In the genomic region with DNA sequence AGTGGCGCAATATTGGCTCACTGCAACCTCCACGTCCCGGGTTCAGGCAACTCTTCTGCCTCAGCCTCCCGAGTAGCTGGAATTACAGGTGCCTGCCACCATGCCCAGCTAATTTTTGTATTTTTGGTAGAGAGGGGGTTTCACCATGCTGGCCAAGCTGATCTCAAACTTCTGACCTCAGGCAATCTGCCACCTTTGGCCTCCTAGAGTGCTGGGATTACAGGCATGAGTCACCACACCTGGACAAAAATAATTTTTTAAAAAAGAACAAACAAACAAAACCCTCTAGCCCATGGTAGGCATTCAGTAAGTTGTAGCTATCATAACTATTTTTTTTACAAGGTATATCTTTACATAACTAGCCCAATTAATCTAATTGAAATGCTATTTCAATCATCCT, we compare ENCODE assay signal across 28 cellular contexts.
"Had no signal": no experiment of that assay in that cellular context is flagged by ENCODE, and none has a peak within 500 bp of the region (broad histone marks: within the 10 kb centered on the region; RNA-seq: fewer than 3 reads in every experiment).

No MANE protein-coding gene starts in this region.

- H3K9me3 Mint-ChIP-seq: naive thymus-derived CD8-positive, alpha-beta T cell; natural killer cell treated with Interleukin-12 subunit alpha and Interleukin-12 subunit beta and Interleukin-15 and Interleukin-18, amount 100 ng/mL, for 72 hours; nephron progenitor cell; neural crest cell; stimulated activated effector memory CD8-positive, alpha-beta T cell treated with anti-CD3 and anti-CD28 coated beads, Interleukin-12 subunit alpha, Interleukin-12 subunit beta, amount 100 ng/mL, for 72 hours; stimulated activated naive B cell treated with anti-CD40 and anti-IgM and Interleukin-4, amounts not matched to agents 10 μg/mL and 1 μg/mL and 100 μg/mL, for 72 hours; stimulated activated naive CD8-positive, alpha-beta T cell treated with anti-CD3 and anti-CD28 coated beads, Interleukin-15, Interleukin-2, amounts not matched to agents 100 ng/mL and 50 ng/mL, for 24 hours; type B pancreatic cell had no signal

- H3K9me3 ChIP-seq: ovary, psoas muscle, right lobe of liver, sigmoid colon, stomach, thoracic aorta, thyroid gland, tibial nerve, upper lobe of right lung, uterus had no signal

- H3K4me3 Mint-ChIP-seq: naive thymus-derived CD8-positive, alpha-beta T cell; natural killer cell treated with Interleukin-12 subunit alpha and Interleukin-12 subunit beta and Interleukin-15 and Interleukin-18, amount 100 ng/mL, for 72 hours; nephron progenitor cell; neural crest cell; stimulated activated effector memory CD8-positive, alpha-beta T cell treated with anti-CD3 and anti-CD28 coated beads, Interleukin-12 subunit alpha, Interleukin-12 subunit beta, amount 100 ng/mL, for 72 hours; stimulated activated naive B cell treated with anti-CD40 and anti-IgM and Interleukin-4, amounts not matched to agents 10 μg/mL and 1 μg/mL and 100 μg/mL, for 72 hours; stimulated activated naive CD8-positive, alpha-beta T cell treated with anti-CD3 and anti-CD28 coated beads, Interleukin-15, Interleukin-2, amounts not matched to agents 100 ng/mL and 50 ng/mL, for 24 hours; type B pancreatic cell had no signal

- H3K9ac ChIP-seq: parathyroid adenoma had no signal

- H3K4me1 ChIP-seq: parathyroid adenoma, psoas muscle, right lobe of liver, sigmoid colon, stomach, thyroid gland, tibial nerve, uterus had no signal

- DNase-seq: naive thymus-derived CD8-positive, alpha-beta T cell; nephron progenitor cell; occipital lobe; ovary; psoas muscle; right cardiac atrium; right lobe of liver; sigmoid colon; small intestine; stimulated activated CD4-positive, alpha-beta T cell treated with anti-CD3 and anti-CD28 coated beads, Interleukin-15, amount 100 ng/mL, for 24 hours; stimulated activated CD4-positive, alpha-beta T cell treated with anti-CD3 and anti-CD28 coated beads, Interleukin-2, amount 100 ng/mL, for 24 hours; stimulated activated CD4-positive, alpha-beta T cell treated with anti-CD3 and anti-CD28 coated beads, Interleukin-2, amount 100 ng/mL, for 48 hours; stimulated activated CD4-positive, alpha-beta T cell treated with anti-CD3 and anti-CD28 coated beads, Interleukin-4, amount 100 ng/mL, for 24 hours; stimulated activated naive B cell treated with anti-CD40 and anti-IgM and Interleukin-4, amounts not matched to agents 10 μg/mL and 1 μg/mL and 100 μg/mL, for 72 hours; stimulated activated naive CD4-positive, alpha-beta T cell treated with Interleukin-2 at 50 U/mL for 16 hours; stomach; thyroid gland; upper lobe of right lung; uterus had no signal

- H3K79me2 ChIP-seq: parathyroid adenoma had no signal

- H3K27me3 ChIP-seq: ovary, right lobe of liver, sigmoid colon, stomach, thyroid gland, tibial nerve, upper lobe of right lung, uterus had no signal

- H3K27ac ChIP-seq: ovary, parathyroid adenoma, psoas muscle, right lobe of liver, sigmoid colon, stomach, thoracic aorta, thyroid gland, tibial nerve, uterus had no signal

- H3K36me3 Mint-ChIP-seq: naive thymus-derived CD8-positive, alpha-beta T cell; natural killer cell treated with Interleukin-12 subunit alpha and Interleukin-12 subunit beta and Interleukin-15 and Interleukin-18, amount 100 ng/mL, for 72 hours; stimulated activated effector memory CD8-positive, alpha-beta T cell treated with anti-CD3 and anti-CD28 coated beads, Interleukin-12 subunit alpha, Interleukin-12 subunit beta, amount 100 ng/mL, for 72 hours; stimulated activated naive B cell treated with anti-CD40 and anti-IgM and Interleukin-4, amounts not matched to agents 10 μg/mL and 1 μg/mL and 100 μg/mL, for 72 hours; type B pancreatic cell had no signal

- H2AFZ ChIP-seq: parathyroid adenoma had no signal

- H3K27ac Mint-ChIP-seq: natural killer cell treated with Interleukin-12 subunit alpha and Interleukin-12 subunit beta and Interleukin-15 and Interleukin-18, amount 100 ng/mL, for 72 hours; nephron progenitor cell; progenitor cell of endocrine pancreas; stimulated activated effector memory CD8-positive, alpha-beta T cell treated with anti-CD3 and anti-CD28 coated beads, Interleukin-12 subunit alpha, Interleukin-12 subunit beta, amount 100 ng/mL, for 72 hours; stimulated activated naive B cell treated with anti-CD40 and anti-IgM and Interleukin-4, amounts not matched to agents 10 μg/mL and 1 μg/mL and 100 μg/mL, for 72 hours; stimulated activated naive CD8-positive, alpha-beta T cell treated with anti-CD3 and anti-CD28 coated beads, Interleukin-15, Interleukin-2, amounts not matched to agents 100 ng/mL and 50 ng/mL, for 24 hours; type B pancreatic cell had no signal

- H3K4me1 Mint-ChIP-seq: naive thymus-derived CD8-positive, alpha-beta T cell; nephron progenitor cell; stimulated activated effector memory CD8-positive, alpha-beta T cell treated with anti-CD3 and anti-CD28 coated beads, Interleukin-12 subunit alpha, Interleukin-12 subunit beta, amount 100 ng/mL, for 72 hours; stimulated activated naive B cell treated with anti-CD40 and anti-IgM and Interleukin-4, amounts not matched to agents 10 μg/mL and 1 μg/mL and 100 μg/mL, for 72 hours had no signal

- H3K36me3 ChIP-seq: ovary, right lobe of liver, sigmoid colon, stomach, thoracic aorta, thyroid gland, tibial nerve, upper lobe of right lung, uterus had no signal

- H3K4me3 ChIP-seq: ovary, psoas muscle, right lobe of liver, sigmoid colon, stomach, thoracic aorta, thyroid gland, tibial nerve, upper lobe of right lung, uterus had no signal
